ENCODE assay signal across 13 cellular contexts in the genomic region with DNA sequence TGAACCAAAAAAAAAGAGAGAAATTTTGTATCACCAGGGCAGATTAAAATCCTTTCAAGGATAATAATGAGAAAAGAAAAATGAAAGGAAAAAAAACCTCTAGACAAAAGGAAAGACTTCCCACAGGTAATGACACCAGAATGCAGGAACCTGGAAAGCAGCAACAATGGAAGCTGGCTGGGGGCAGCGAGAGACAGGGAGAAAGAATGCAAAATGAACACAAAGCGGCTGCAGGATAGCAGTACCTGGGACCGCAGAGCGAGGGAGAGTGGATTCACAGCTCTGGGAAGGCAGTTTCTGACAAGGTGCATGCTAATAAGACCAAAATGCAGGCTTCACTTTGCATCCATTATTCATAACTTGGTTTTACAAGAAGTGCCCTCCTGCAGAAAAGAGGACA.
DNase-seq lines count a peak whose midpoint lies in the region; ATAC-seq and TF ChIP-seq lines count a peak whose summit lies in the region.
"Had no signal": no experiment of that assay in that cellular context is flagged by ENCODE, and none has a peak within 500 bp of the region (broad histone marks: within the 10 kb centered on the region; RNA-seq: fewer than 3 reads in every experiment).

No MANE protein-coding gene starts in this region.

- no peak overlapping the region for H2BK12ac ChIP-seq in mesenchymal stem cell (ENCODE audit: low read length in 2 of 2)

- H2BK15ac ChIP-seq in mesenchymal stem cell (ENCODE audit: low read depth, poor library complexity, severe bottlenecking) = no peak overlapping the region

- peaks cover 16% of the 10 kb centered on the region for H3K4me1 ChIP-seq in GM23338 (ENCODE audit: insufficient read depth)
- peaks cover 4% of the 10 kb centered on the region for H3K4me1 ChIP-seq in NT2/D1 (ENCODE audit: insufficient read depth, insufficient read length)
- no peaks in the 10 kb centered on the region for H3K4me1 ChIP-seq in mesenchymal stem cell (ENCODE audit: control insufficient read depth, insufficient read depth, low read depth, low read length)
- H3K4me1 ChIP-seq: BLaER1 treated with 17β-estradiol and CSF1 and Interleukin-3, amounts not matched to agents 10 nM and 100 nM had no signal

- no peaks in the 10 kb centered on the region for H3K9me3 ChIP-seq in NT2/D1 (ENCODE audit: insufficient read depth, low read length)
- H3K9me3 ChIP-seq in mesenchymal stem cell (ENCODE audit: control insufficient read depth, low read length) = no peaks in the 10 kb centered on the region
- H3K9me3 ChIP-seq: BLaER1 treated with 17β-estradiol and CSF1 and Interleukin-3, amounts not matched to agents 10 nM and 100 nM had no signal

- H3K79me2 ChIP-seq in GM23338 (replicated peaks; ENCODE audit: insufficient read depth) = no peaks in the 10 kb centered on the region

- no peaks in the 10 kb centered on the region; the same call in 2 of the 3 replicates for H3K36me3 Mint-ChIP-seq in GM23338 (ENCODE audit: low read depth)
- H3K36me3 Mint-ChIP-seq in activated CD8-positive, alpha-beta T cell treated with anti-CD3 and anti-CD28 coated beads for 36 hours (ENCODE audit: low read depth) = no peaks in the 10 kb centered on the region
- H3K36me3 Mint-ChIP-seq: CD4-positive, CD25-positive, alpha-beta regulatory T cell had no signal

- peak overlapping the region; percentile 6 for H3K4me3 Mint-ChIP-seq in GM23338
- H3K4me3 Mint-ChIP-seq in activated CD8-positive, alpha-beta T cell treated with anti-CD3 and anti-CD28 coated beads for 36 hours = no peak overlapping the region
- H3K4me3 Mint-ChIP-seq: CD4-positive, CD25-positive, alpha-beta regulatory T cell had no signal

- peak overlapping the region; percentile 79 for H3K27ac Mint-ChIP-seq in GM23338
- H3K27ac Mint-ChIP-seq in activated CD8-positive, alpha-beta T cell treated with anti-CD3 and anti-CD28 coated beads for 36 hours = no peak overlapping the region
- H3K27ac Mint-ChIP-seq: CD4-positive, CD25-positive, alpha-beta regulatory T cell had no signal

- no peak for TF ChIP-seq CTCF in GM23338 (conservative IDR thresholded peaks at IDR 0.05; ENCODE audit: low read depth in 2 of 2)
- TF ChIP-seq CTCF in activated CD8-positive, alpha-beta T cell treated with anti-CD3 and anti-CD28 coated beads for 36 hours (IDR thresholded peaks at IDR 0.05) = no peak

- no peak overlapping the region for H4K91ac ChIP-seq in mesenchymal stem cell (ENCODE audit: low read length)

- no peaks in the 10 kb centered on the region for H3K27me3 ChIP-seq in GM23338 (ENCODE audit: insufficient read depth)
- H3K27me3 ChIP-seq in NT2/D1 (ENCODE audit: insufficient read depth, insufficient read length) = no peaks in the 10 kb centered on the region
- H3K27me3 ChIP-seq in mesenchymal stem cell (ENCODE audit: control insufficient read depth in 1 of 2, insufficient read depth in 1 of 2, low read length in 2 of 2) = peaks cover 0 to 4% of the 10 kb centered on the region in 2 experiments
- H3K27me3 ChIP-seq: BLaER1 treated with 17β-estradiol and CSF1 and Interleukin-3, amounts not matched to agents 10 nM and 100 nM had no signal

- no peak overlapping the region for H3K18ac ChIP-seq in mesenchymal stem cell (ENCODE audit: low read depth in 1 of 2, low read length in 2 of 2)

- H3K9me2 ChIP-seq in GM23338 (ENCODE audit: insufficient read depth) = peaks cover 9% of the 10 kb centered on the region; the same call in 1 of the 2 replicates

- 70% methylated on average over 4 of the region's 4 CpGs for WGBS in mesenchymal stem cell

- H3K36me3 ChIP-seq in GM23338 (ENCODE audit: insufficient read depth) = no peaks in the 10 kb centered on the region
- H3K36me3 ChIP-seq in NT2/D1 (ENCODE audit: insufficient read depth, insufficient read length, low read length) = no peaks in the 10 kb centered on the region
- H3K36me3 ChIP-seq in mesenchymal stem cell (ENCODE audit: control insufficient read depth in 1 of 2, insufficient read depth in 2 of 2, low read depth in 1 of 2, low read length in 2 of 2) = no peaks in the 10 kb centered on the region
- H3K36me3 ChIP-seq: BLaER1 treated with 17β-estradiol and CSF1 and Interleukin-3, amounts not matched to agents 10 nM and 100 nM had no signal

- H4K8ac ChIP-seq in mesenchymal stem cell (ENCODE audit: low read length) = no peak overlapping the region

- H3K4me2 ChIP-seq in GM23338 = peak overlapping the region; percentile 10
- no peak overlapping the region for H3K4me2 ChIP-seq in mesenchymal stem cell (ENCODE audit: low read length, poor library complexity, severe bottlenecking)
- H3K4me2 ChIP-seq: BLaER1 treated with 17β-estradiol and CSF1 and Interleukin-3, amounts not matched to agents 10 nM and 100 nM had no signal

- no peak overlapping the region for H3K14ac ChIP-seq in mesenchymal stem cell (ENCODE audit: low read length in 2 of 2)

- no peak overlapping the region for H2BK5ac ChIP-seq in mesenchymal stem cell (ENCODE audit: low read depth, low read length, poor library complexity, severe bottlenecking)

- H3K23ac ChIP-seq in mesenchymal stem cell (ENCODE audit: low read length in 2 of 2) = no peak overlapping the region

- H3K9me3 Mint-ChIP-seq in GM23338 = no peaks in the 10 kb centered on the region
- H3K9me3 Mint-ChIP-seq in activated CD8-positive, alpha-beta T cell treated with anti-CD3 and anti-CD28 coated beads for 36 hours = no peaks in the 10 kb centered on the region
- H3K9me3 Mint-ChIP-seq: CD4-positive, CD25-positive, alpha-beta regulatory T cell had no signal

- H3K27me3 Mint-ChIP-seq in GM23338 (ENCODE audit: insufficient read depth, low read depth, poor library complexity) = peaks cover 5% of the 10 kb centered on the region
- H3K27me3 Mint-ChIP-seq in activated CD8-positive, alpha-beta T cell treated with anti-CD3 and anti-CD28 coated beads for 36 hours = peaks cover 2% of the 10 kb centered on the region

- no peak overlapping the region for H2BK120ac ChIP-seq in mesenchymal stem cell (ENCODE audit: low read depth, low read length)

- POLR2A ChIA-PET in activated CD8-positive, alpha-beta T cell treated with anti-CD3 and anti-CD28 coated beads for 36 hours (lab: Charles Lee) = no interaction called here

- H3F3A ChIP-seq in GM23338 (replicated peaks; ENCODE audit: low read depth) = no peaks in the 10 kb centered on the region

- H2AFZ ChIP-seq in GM23338 (no peak overlapping the region), mesenchymal stem cell (ENCODE audit: low read depth, low read length) (no peak overlapping the region)

- ATAC-seq in GM23338 = peak; percentile 98
- no peak for ATAC-seq in activated CD8-positive, alpha-beta T cell treated with anti-CD3 and anti-CD28 coated beads for 36 hours
- ATAC-seq: HepG2 had no signal

- H3K4me1 Mint-ChIP-seq in GM23338 = peaks cover 47% of the 10 kb centered on the region
- H3K4me1 Mint-ChIP-seq in activated CD8-positive, alpha-beta T cell treated with anti-CD3 and anti-CD28 coated beads for 36 hours (ENCODE audit: low read depth) = no peaks in the 10 kb centered on the region
- H3K4me1 Mint-ChIP-seq: CD4-positive, CD25-positive, alpha-beta regulatory T cell had no signal

- no peak overlapping the region for H2AK5ac ChIP-seq in mesenchymal stem cell (ENCODE audit: low read length, severe bottlenecking)

- peak; percentile 84 for DNase-seq in GM23338 (ENCODE audit: low spot score)
- DNase-seq in NT2/D1 (ENCODE audit: low read depth, low spot score) = peak; percentile 59
- DNase-seq in iPS DF 19.7 (ENCODE audit: low read depth, low spot score) = peak; percentile 42
- DNase-seq in iPS-NIHi7 (ENCODE audit: extremely low spot score) = peak; percentile 69
- DNase-seq in GM19238 (ENCODE audit: insufficient read length, low spot score) = no peak
- DNase-seq in SHP77 (lab: John Stamatoyannopoulos, UW) = no peak
- no peak for DNase-seq in mesenchymal stem cell
- DNase-seq in activated CD8-positive, alpha-beta T cell treated with anti-CD3 and anti-CD28 coated beads for 36 hours = no peak
- DNase-seq: 8988T; CD4-positive, CD25-positive, alpha-beta regulatory T cell; DMS53 had no signal

- H3K4me3 ChIP-seq in GM23338 (no peak overlapping the region), NT2/D1 (ENCODE audit: insufficient read length, low read depth) (no peak overlapping the region), mesenchymal stem cell (ENCODE audit: insufficient read depth in 1 of 2, low read depth in 1 of 2, low read length in 2 of 2) (no peak overlapping the region)
- H3K4me3 ChIP-seq: BLaER1 treated with 17β-estradiol and CSF1 and Interleukin-3, amounts not matched to agents 10 nM and 100 nM had no signal

- no peak overlapping the region for H3K9ac ChIP-seq in NT2/D1 (ENCODE audit: insufficient read length, low read depth)
- no peak overlapping the region for H3K9ac ChIP-seq in mesenchymal stem cell (ENCODE audit: low read length)
- H3K9ac ChIP-seq: BLaER1 treated with 17β-estradiol and CSF1 and Interleukin-3, amounts not matched to agents 10 nM and 100 nM had no signal

- H3K4ac ChIP-seq in mesenchymal stem cell (ENCODE audit: low read depth in 1 of 2, low read length in 2 of 2) = no peak overlapping the region

- H4K20me1 ChIP-seq in GM23338 (replicated peaks; ENCODE audit: insufficient read depth) = no peaks in the 10 kb centered on the region
- H4K20me1 ChIP-seq: BLaER1 treated with 17β-estradiol and CSF1 and Interleukin-3, amounts not matched to agents 10 nM and 100 nM had no signal

- no peaks in the 10 kb centered on the region for H3K79me1 ChIP-seq in mesenchymal stem cell (replicated peaks; ENCODE audit: low read length, poor library complexity, severe bottlenecking)

- intact Hi-C loops in activated CD8-positive, alpha-beta T cell treated with anti-CD3 and anti-CD28 coated beads for 36 hours (cut with micrococcal nuclease) = no loop called here

- H3K27ac ChIP-seq in GM23338 (ENCODE audit: low read depth) (peak overlapping the region; percentile 48), mesenchymal stem cell (ENCODE audit: low read length, poor library complexity, severe bottlenecking) (no peak overlapping the region)
- H3K27ac ChIP-seq: BLaER1 treated with 17β-estradiol and CSF1 and Interleukin-3, amounts not matched to agents 10 nM and 100 nM had no signal

- CTCF ChIA-PET in activated CD8-positive, alpha-beta T cell treated with anti-CD3 and anti-CD28 coated beads for 36 hours (lab: Charles Lee) = no interaction called here

TF ChIP-seq in GM23338, 12 proteins besides CTCF, POLR2A, EP300 and RAD21 (continues in another document):
- TF ChIP-seq, protein P1, sequence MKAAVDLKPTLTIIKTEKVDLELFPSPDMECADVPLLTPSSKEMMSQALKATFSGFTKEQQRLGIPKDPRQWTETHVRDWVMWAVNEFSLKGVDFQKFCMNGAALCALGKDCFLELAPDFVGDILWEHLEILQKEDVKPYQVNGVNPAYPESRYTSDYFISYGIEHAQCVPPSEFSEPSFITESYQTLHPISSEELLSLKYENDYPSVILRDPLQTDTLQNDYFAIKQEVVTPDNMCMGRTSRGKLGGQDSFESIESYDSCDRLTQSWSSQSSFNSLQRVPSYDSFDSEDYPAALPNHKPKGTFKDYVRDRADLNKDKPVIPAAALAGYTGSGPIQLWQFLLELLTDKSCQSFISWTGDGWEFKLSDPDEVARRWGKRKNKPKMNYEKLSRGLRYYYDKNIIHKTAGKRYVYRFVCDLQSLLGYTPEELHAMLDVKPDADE (IDR thresholded peaks at IDR 0.05) = no peak
- TF ChIP-seq EZH2phosphoT487 (IDR thresholded peaks at IDR 0.05; ENCODE audit: unreplicated experiment) = no peak

Comparison
In these comparisons a context has a peak if more than half of its experiments do, and no peak if none do; other contexts are left out.
1. DNase-seq: peak in GM23338 (single experiment), NT2/D1 (single experiment), iPS DF 19.7 (single experiment) and iPS-NIHi7 (single experiment); none in GM19238 (single experiment), SHP77 (0 of 2), mesenchymal stem cell (single experiment) and activated CD8-positive, alpha-beta T cell treated with anti-CD3 and anti-CD28 coated beads for 36 hours (single experiment).